ENCODE assay signal across 19 cellular contexts in genomic region chr7:135209225-135209834, GRCh38. TPM values are rescaled to one million over a fixed set of nuclear protein-coding genes. Genes with fewer than 3 reads are reported as not detected.
DNase-seq lines count a peak whose midpoint lies in the region; ATAC-seq and TF ChIP-seq lines count a peak whose summit lies in the region.
"Had no signal": no experiment of that assay in that cellular context is flagged by ENCODE, and none has a peak within 500 bp of the region (broad histone marks: within the 10 kb centered on the region; RNA-seq: fewer than 3 reads in every experiment).

No MANE protein-coding gene starts in this region.

- H3K27me3 Mint-ChIP-seq in natural killer cell (ENCODE audit: low read depth in 2 of 2): no peaks in the 10 kb centered on the region
- H3K27me3 Mint-ChIP-seq in natural killer cell treated with Interleukin-12 subunit alpha and Interleukin-12 subunit beta and Interleukin-15 and Interleukin-18, amount 100 ng/mL, for 72 hours: no peaks in the 10 kb centered on the region
- no peaks in the 10 kb centered on the region for H3K27me3 Mint-ChIP-seq in activated T-helper 2 cell treated with anti-CD3 and anti-CD28 coated beads, Interferon-gamma antibody, Interleukin-2, Interleukin-4, amounts not matched to agents 10 μg/mL and 5 μg/mL and 100 μg/mL, durations not matched to agents 14 hours and 24 hours and 36 hours (ENCODE audit: low read depth)

- H3K4me3 Mint-ChIP-seq in natural killer cell: peak overlapping the region; percentile 50
- no peak overlapping the region for H3K4me3 Mint-ChIP-seq in natural killer cell treated with Interleukin-12 subunit alpha and Interleukin-12 subunit beta and Interleukin-15 and Interleukin-18, amount 100 ng/mL, for 72 hours
- H3K4me3 Mint-ChIP-seq in activated T-helper 2 cell treated with anti-CD3 and anti-CD28 coated beads, Interferon-gamma antibody, Interleukin-2, Interleukin-4, amounts not matched to agents 10 μg/mL and 5 μg/mL and 100 μg/mL, durations not matched to agents 14 hours and 24 hours and 36 hours (ENCODE audit: low read depth): peak overlapping the region; percentile 10

- H3K36me3 ChIP-seq in mammary epithelial cell (ENCODE audit: insufficient read depth, low read length): no peaks in the 10 kb centered on the region

- in situ Hi-C loops in mammary epithelial cell (cut with MboI; ENCODE audit: low sequenced_read_pairs in 2 of 2): no loop called here

- H3K9me3 ChIP-seq in mammary epithelial cell (replicated peaks; ENCODE audit: insufficient read depth, low read length): no peaks in the 10 kb centered on the region
- H3K9me3 ChIP-seq: transverse colon had no signal

- intact Hi-C loops in natural killer cell (cut with micrococcal nuclease): no loop called here
- intact Hi-C loops in activated T-helper 2 cell treated with anti-CD3 and anti-CD28 coated beads, Interferon-gamma antibody, Interleukin-2, Interleukin-4, amounts not matched to agents 10 μg/mL and 5 μg/mL and 100 μg/mL, durations not matched to agents 14 hours and 24 hours and 36 hours (cut with micrococcal nuclease): no loop called here
- intact Hi-C loops in mammary epithelial cell (cut with micrococcal nuclease): no loop called here

- TF ChIP-seq CTCF in natural killer cell (IDR thresholded peaks at IDR 0.05) (no peak), mammary epithelial cell (conservative IDR thresholded peaks at IDR 0.05 in 1 of 2, IDR thresholded peaks at IDR 0.05 in 1 of 2; ENCODE audit: extremely low read depth in 1 of 2, insufficient read depth in 1 of 2, low read depth in 1 of 2, low read length in 2 of 2) (no peak)

- H3K4me1 ChIP-seq in mammary epithelial cell (ENCODE audit: insufficient read depth, low read length): peaks cover 43% of the 10 kb centered on the region

- no TSS peak for BruUV-seq in mammary epithelial cell (replicated peaks; lab: Mats Ljungman, UMichigan)

- dilution Hi-C loops in mammary epithelial cell (cut with HindIII; ENCODE audit: low sequenced_read_pairs): no loop called here

- H3K27me3 ChIP-seq in mammary epithelial cell (ENCODE audit: insufficient read depth, low read length): no peaks in the 10 kb centered on the region
- H3K27me3 ChIP-seq: transverse colon had no signal

- no peak overlapping the region for H3K4me2 ChIP-seq in mammary epithelial cell (ENCODE audit: insufficient read depth, low read depth, low read length)

- ATAC-seq in natural killer cell: no peak
- no peak for ATAC-seq in natural killer cell treated with Interleukin-12 subunit alpha and Interleukin-12 subunit beta and Interleukin-15 and Interleukin-18, amount 100 ng/mL, for 72 hours

- H3K9me3 Mint-ChIP-seq in natural killer cell: no peaks in the 10 kb centered on the region
- no peaks in the 10 kb centered on the region for H3K9me3 Mint-ChIP-seq in natural killer cell treated with Interleukin-12 subunit alpha and Interleukin-12 subunit beta and Interleukin-15 and Interleukin-18, amount 100 ng/mL, for 72 hours
- H3K9me3 Mint-ChIP-seq in activated T-helper 2 cell treated with anti-CD3 and anti-CD28 coated beads, Interferon-gamma antibody, Interleukin-2, Interleukin-4, amounts not matched to agents 10 μg/mL and 5 μg/mL and 100 μg/mL, durations not matched to agents 14 hours and 24 hours and 36 hours: no peaks in the 10 kb centered on the region
- H3K9me3 Mint-ChIP-seq: activated naive CD8-positive, alpha-beta T cell treated with anti-CD3 and anti-CD28 coated beads, Interleukin-2, amount 10 ng/mL, durations not matched to agents 7 days and 5 days had no signal

- CTCF ChIA-PET in mammary epithelial cell (lab: Charles Lee; ENCODE audit: low non-redundant PET): no interaction called here

- H3K36me3 Mint-ChIP-seq in natural killer cell: no peaks in the 10 kb centered on the region
- peaks cover 5% of the 10 kb centered on the region for H3K36me3 Mint-ChIP-seq in natural killer cell treated with Interleukin-12 subunit alpha and Interleukin-12 subunit beta and Interleukin-15 and Interleukin-18, amount 100 ng/mL, for 72 hours
- peaks cover 11% of the 10 kb centered on the region for H3K36me3 Mint-ChIP-seq in activated T-helper 2 cell treated with anti-CD3 and anti-CD28 coated beads, Interferon-gamma antibody, Interleukin-2, Interleukin-4, amounts not matched to agents 10 μg/mL and 5 μg/mL and 100 μg/mL, durations not matched to agents 14 hours and 24 hours and 36 hours (ENCODE audit: low read depth)

- no peak overlapping the region for H3K9ac ChIP-seq in mammary epithelial cell (ENCODE audit: insufficient read depth, low read length)
- H3K9ac ChIP-seq: KMS-11 had no signal

- H3K27ac Mint-ChIP-seq in natural killer cell: no peak overlapping the region
- H3K27ac Mint-ChIP-seq in natural killer cell treated with Interleukin-12 subunit alpha and Interleukin-12 subunit beta and Interleukin-15 and Interleukin-18, amount 100 ng/mL, for 72 hours: no peak overlapping the region
- H3K27ac Mint-ChIP-seq in activated T-helper 2 cell treated with anti-CD3 and anti-CD28 coated beads, Interferon-gamma antibody, Interleukin-2, Interleukin-4, amounts not matched to agents 10 μg/mL and 5 μg/mL and 100 μg/mL, durations not matched to agents 14 hours and 24 hours and 36 hours: no peak overlapping the region
- H3K27ac Mint-ChIP-seq: activated naive CD8-positive, alpha-beta T cell treated with anti-CD3 and anti-CD28 coated beads, Interleukin-2, amount 10 ng/mL, durations not matched to agents 7 days and 5 days had no signal

- peaks cover 17 to 35% of the 10 kb centered on the region in 2 donors for H3K4me1 Mint-ChIP-seq in natural killer cell
- peaks cover 22 to 23% of the 10 kb centered on the region in 2 donors for H3K4me1 Mint-ChIP-seq in natural killer cell treated with Interleukin-12 subunit alpha and Interleukin-12 subunit beta and Interleukin-15 and Interleukin-18, amount 100 ng/mL, for 72 hours (ENCODE audit: low read depth in 2 of 2)
- peaks cover 34% of the 10 kb centered on the region for H3K4me1 Mint-ChIP-seq in activated T-helper 2 cell treated with anti-CD3 and anti-CD28 coated beads, Interferon-gamma antibody, Interleukin-2, Interleukin-4, amounts not matched to agents 10 μg/mL and 5 μg/mL and 100 μg/mL, durations not matched to agents 14 hours and 24 hours and 36 hours (ENCODE audit: low read depth)

- no peak overlapping the region for H2AFZ ChIP-seq in mammary epithelial cell (ENCODE audit: low read depth, low read length)

- DNase-seq in natural killer cell: no peak
- no peak for DNase-seq in natural killer cell treated with Interleukin-12 subunit alpha and Interleukin-12 subunit beta and Interleukin-15 and Interleukin-18, amount 100 ng/mL, for 72 hours (ENCODE audit: low spot score)
- no peak for DNase-seq in activated T-helper 2 cell treated with anti-CD3 and anti-CD28 coated beads, Interferon-gamma antibody, Interleukin-2, Interleukin-4, amounts not matched to agents 10 μg/mL and 5 μg/mL and 100 μg/mL, durations not matched to agents 14 hours and 24 hours and 36 hours (ENCODE audit: low spot score)
- DNase-seq in medulla oblongata (ENCODE audit: extremely low spot score): peak; percentile 69
- DNase-seq in mammary epithelial cell: no peak
- no peak for DNase-seq in HCEC 1CT
- DNase-seq in cortex of kidney (lab: John Stamatoyannopoulos, UW): no peak
- no peak for DNase-seq in SW480 (ENCODE audit: low spot score)
- DNase-seq: activated naive CD8-positive, alpha-beta T cell treated with anti-CD3 and anti-CD28 coated beads, Interleukin-2, amount 10 ng/mL, durations not matched to agents 7 days and 5 days; DND-41; NCI-H1694; NCI-H526 treated with DMSO at 0.1 percent for 48 hours; posterior cingulate gyrus; SIG-M5; stimulated activated CD4-positive, alpha-beta T cell treated with anti-CD3 and anti-CD28 coated beads, Interleukin-15, amount 100 ng/mL, for 24 hours; transverse colon had no signal

- H3K79me2 ChIP-seq in mammary epithelial cell (ENCODE audit: insufficient read depth, low read length): peaks cover 37% of the 10 kb centered on the region

- WGBS in mammary epithelial cell (ENCODE audit: low coverage, missing lambda C conversion rate): 96% methylated on average over 7 of the region's 7 CpGs

- H3K27ac ChIP-seq in mammary epithelial cell (ENCODE audit: insufficient read depth, low read depth, low read length): no peak overlapping the region
- H3K27ac ChIP-seq: KMS-11, transverse colon had no signal

- H3K4me3 ChIP-seq in mammary epithelial cell (replicated peaks in 1 of 3; ENCODE audit: insufficient read depth in 1 of 3, low read depth in 2 of 3, low read length in 3 of 3): no peak overlapping the region
- H3K4me3 ChIP-seq: transverse colon had no signal

- no peaks in the 10 kb centered on the region for H4K20me1 ChIP-seq in mammary epithelial cell (ENCODE audit: insufficient read depth, low read length)

RNA-seq across cellular contexts. Expression of gene WDR91, which starts 2.0 kb away (rescaled TPM):
- total RNA-seq in natural killer cell: 10 to 100 TPM; 28.7 to 42.0 (median 39.2) TPM
- 10 to 100 TPM; 11.9 to 22.8 TPM for total RNA-seq in natural killer cell treated with Interleukin-12 subunit alpha and Interleukin-12 subunit beta and Interleukin-15 and Interleukin-18, amount 100 ng/mL, for 72 hours
- 19.2 and 22.6 TPM in 2 replicates for total RNA-seq in activated T-helper 2 cell treated with anti-CD3 and anti-CD28 coated beads, Interferon-gamma antibody, Interleukin-2, Interleukin-4, amounts not matched to agents 10 μg/mL and 5 μg/mL and 100 μg/mL, durations not matched to agents 14 hours and 24 hours and 36 hours
- total RNA-seq in mammary epithelial cell: 10 to 100 TPM; 31.5 to 33.8 TPM
- polyA plus RNA-seq in mammary epithelial cell: 17.5 TPM
- 14.5 TPM for polyA minus RNA-seq in mammary epithelial cell

RNA-seq across cellular contexts. Expression of gene STRA8, which starts 24.3 kb away (rescaled TPM):
- total RNA-seq in natural killer cell (not detected), mammary epithelial cell (not detected)
- total RNA-seq in natural killer cell treated with Interleukin-12 subunit alpha and Interleukin-12 subunit beta and Interleukin-15 and Interleukin-18, amount 100 ng/mL, for 72 hours: not detected
- total RNA-seq in activated T-helper 2 cell treated with anti-CD3 and anti-CD28 coated beads, Interferon-gamma antibody, Interleukin-2, Interleukin-4, amounts not matched to agents 10 μg/mL and 5 μg/mL and 100 μg/mL, durations not matched to agents 14 hours and 24 hours and 36 hours: not detected in 2 replicates
- polyA plus RNA-seq in mammary epithelial cell: not detected
- polyA minus RNA-seq in mammary epithelial cell: not detected
- total RNA-seq: activated naive CD8-positive, alpha-beta T cell treated with anti-CD3 and anti-CD28 coated beads, Interleukin-2, amount 10 ng/mL, durations not matched to agents 7 days and 5 days; cerebellum; transverse colon had no signal
- polyA plus RNA-seq: AG04450 had no signal

RNA-seq across cellular contexts. Expression of gene CYREN, which starts 38.8 kb away (rescaled TPM):
- total RNA-seq in natural killer cell (10 to 100 TPM; 26.1 to 33.9 (median 33.8) TPM), mammary epithelial cell (10 to 100 TPM; 45.2 to 55.8 TPM)
- total RNA-seq in natural killer cell treated with Interleukin-12 subunit alpha and Interleukin-12 subunit beta and Interleukin-15 and Interleukin-18, amount 100 ng/mL, for 72 hours: 10 to 100 TPM; 47.2 to 68.5 TPM
- total RNA-seq in activated T-helper 2 cell treated with anti-CD3 and anti-CD28 coated beads, Interferon-gamma antibody, Interleukin-2, Interleukin-4, amounts not matched to agents 10 μg/mL and 5 μg/mL and 100 μg/mL, durations not matched to agents 14 hours and 24 hours and 36 hours: 50.1 and 52.9 TPM in 2 replicates
- 50.3 TPM for polyA plus RNA-seq in mammary epithelial cell
- 47.7 TPM for polyA minus RNA-seq in mammary epithelial cell
